10 cellular contexts compared by ENCODE assay signal in the genomic region with DNA sequence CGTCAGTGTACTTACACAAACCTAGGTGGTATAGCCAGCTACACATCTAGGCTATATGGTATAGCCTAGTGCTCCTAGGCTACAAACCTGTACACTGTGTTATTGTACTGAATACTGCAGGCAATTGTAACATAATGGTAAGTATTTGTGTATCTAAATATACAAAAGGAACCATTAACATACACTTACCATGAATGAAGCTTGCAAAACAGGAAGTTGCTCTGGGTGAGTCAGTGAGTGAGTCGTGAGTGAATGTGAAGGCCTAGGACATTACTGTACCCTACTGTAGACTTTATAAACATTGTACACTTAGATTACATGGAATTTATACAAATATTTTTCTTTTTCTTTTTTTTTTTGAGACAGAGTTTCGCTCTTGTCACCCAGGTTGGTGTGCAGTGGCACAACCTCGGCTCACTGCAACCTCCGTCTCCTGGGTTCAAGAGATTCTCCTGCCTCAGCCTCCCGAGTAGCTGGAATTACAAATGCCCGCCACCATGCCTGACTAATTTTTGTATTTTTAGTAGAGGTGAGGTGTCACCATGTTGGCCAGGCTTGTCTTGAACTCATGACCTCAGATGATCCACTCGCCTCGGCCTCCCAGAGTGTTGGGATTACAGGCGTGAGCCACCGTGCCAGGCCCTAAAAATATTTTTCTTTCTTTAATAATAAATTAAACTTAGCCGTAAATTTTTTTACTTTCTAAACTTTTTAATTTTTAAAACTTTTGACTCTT. TPM values are rescaled to one million over a fixed set of nuclear protein-coding genes. Genes with fewer than 3 reads are reported as not detected.
A peak's percentile ranks its signal among the peaks of the same experiment; 100 is the strongest.
DNase-seq lines count a peak whose midpoint lies in the region; ATAC-seq, FAIRE-seq and TF ChIP-seq lines count a peak whose summit lies in the region.
"Had no signal": no experiment of that assay in that cellular context is flagged by ENCODE, and none has a peak within 500 bp of the region (broad histone marks: within the 10 kb centered on the region; RNA-seq: fewer than 3 reads in every experiment).

No MANE protein-coding gene starts in this region.

- no peak for TF ChIP-seq CTCF in HCT116 (IDR thresholded peaks at IDR 0.05 in 2 of 3, conservative IDR thresholded peaks at IDR 0.05 in 1 of 3; ENCODE audit: borderline replicate concordance in 1 of 3, insufficient read depth in 1 of 3, low read depth in 2 of 3, low read length in 2 of 3)
- TF ChIP-seq CTCF in bronchial epithelial cell (IDR thresholded peaks at IDR 0.05; ENCODE audit: insufficient read depth, low read length, severe bottlenecking), result no peak

- FAIRE-seq in bronchial epithelial cell (lab: Jason Lieb, UNC), result no peak

- POLR2A ChIA-PET in HCT116 (lab: Charles Lee), result interaction anchor here (0.7 to 1.3 kb wide), 2 partner anchors 13 to 31 kb away, joined by 3 read pairs; no protein-coding TSS in a partner anchor

- intact Hi-C loops in HCT116 (cut with micrococcal nuclease), result no loop called here

- DNase-seq in HCT116 (ENCODE audit: low read depth, low spot score) (no peak), NOMO-1 treated with DMSO at 0.1 percent for 48 hours (lab: John Stamatoyannopoulos, UW; ENCODE audit: unreplicated experiment) (peak; percentile 84), bronchial epithelial cell (ENCODE audit: low read depth) (peak; percentile 90), non-pigmented ciliary epithelial cell (ENCODE audit: low read depth) (peak; percentile 68), GM19238 (ENCODE audit: insufficient read length, low spot score) (no peak), Ammon's horn (ENCODE audit: low spot score) (no peak), G401 (ENCODE audit: low spot score) (no peak)
- DNase-seq: spleen; stimulated activated naive CD8-positive, alpha-beta T cell treated with anti-CD3 and anti-CD28 coated beads, Interleukin-15, amount 100 ng/mL, for 72 hours had no signal

- no peak overlapping the region for H3K27ac ChIP-seq in HCT116 (ENCODE audit: low read depth, low read length)

- ATAC-seq in HCT116, result no peak; the same call in 1 of the 2 replicates
- ATAC-seq in GM21717 (IDR thresholded peaks at IDR 0.05; ENCODE audit: unreplicated experiment), result no peak
- ATAC-seq: stimulated activated naive CD8-positive, alpha-beta T cell treated with anti-CD3 and anti-CD28 coated beads, Interleukin-15, amount 100 ng/mL, for 72 hours had no signal

- no peaks in the 10 kb centered on the region for H4K20me1 ChIP-seq in HCT116 (ENCODE audit: insufficient read depth)

- no peaks in the 10 kb centered on the region for H3K79me2 ChIP-seq in HCT116 (ENCODE audit: insufficient read depth, low read length)

- H3K4me1 ChIP-seq in HCT116 (ENCODE audit: control insufficient read depth in 1 of 2, insufficient read depth in 2 of 2, low read length in 2 of 2), result peaks cover 20 to 52% of the 10 kb centered on the region in 2 experiments

- no peak for TF ChIP-seq POLR2A in HCT116 (IDR thresholded peaks at IDR 0.05; ENCODE audit: borderline replicate concordance, extremely low read depth, insufficient read depth, insufficient read length)

- no peak for TF ChIP-seq RAD21 in HCT116 (IDR thresholded peaks at IDR 0.05; ENCODE audit: low read depth)

- H3K27me3 ChIP-seq in HCT116 (ENCODE audit: insufficient read depth, low read length) (no peaks in the 10 kb centered on the region), bronchial epithelial cell (ENCODE audit: control insufficient read depth, insufficient read depth, low read length) (no peaks in the 10 kb centered on the region)

- H3K4me3 ChIP-seq in HCT116 (replicated peaks in 1 of 2; ENCODE audit: low read depth in 1 of 2, low read length in 2 of 2) (0 out of 4 replicates have a peak overlapping the region, but pooled peaks of 1 of the 2 experiments have one; percentile 16), bronchial epithelial cell (ENCODE audit: low read depth, low read length) (no peak overlapping the region)
- H3K4me3 ChIP-seq: spleen had no signal

- H3K36me3 ChIP-seq in HCT116 (ENCODE audit: control insufficient read depth in 1 of 2, insufficient read depth in 2 of 2, low read length in 2 of 2) (no peaks in the 10 kb centered on the region), bronchial epithelial cell (ENCODE audit: control insufficient read depth, insufficient read depth, low read length) (no peaks in the 10 kb centered on the region)
- H3K36me3 ChIP-seq: spleen had no signal

- peak overlapping the region; percentile 95 for H2AFZ ChIP-seq in HCT116 (ENCODE audit: low read depth, low read length, poor library complexity, severe bottlenecking)

- CTCF ChIA-PET in HCT116 (lab: Charles Lee), result interaction anchor here (1.0 kb wide), 1 partner anchor 29 kb away, joined by 3 read pairs; no protein-coding TSS in a partner anchor

- peak overlapping the region; percentile 39; the same call in 1 of the 2 replicates for H3K4me2 ChIP-seq in HCT116 (ENCODE audit: low read length)

- H3K9me2 ChIP-seq in HCT116 (ENCODE audit: insufficient read depth), result no peaks in the 10 kb centered on the region

- H3K9me3 ChIP-seq in HCT116 (ENCODE audit: control insufficient read depth in 1 of 2, insufficient read depth in 1 of 2, low read depth in 1 of 2, low read length in 2 of 2), result no peaks in the 10 kb centered on the region; a peak in 1 of 4 replicates
- H3K9me3 ChIP-seq: spleen had no signal

- RAD21 ChIA-PET in HCT116 (lab: Charles Lee; ENCODE audit: low non-redundant PET in 1 of 2, low total read pairs in 2 of 2, uncharacterized antibody in 2 of 2, unreplicated experiment in 2 of 2), result no interaction called here

- BruUV-seq in HCT116 (replicated peaks; lab: Mats Ljungman, UMichigan), result no TSS peak

- H3K9ac ChIP-seq in HCT116 (ENCODE audit: low read length), result no peak overlapping the region

- in situ Hi-C loops in G401 (cut with HindIII; ENCODE audit: low sequenced_read_pairs), result no loop called here

TF ChIP-seq in HCT116, 20 proteins besides CTCF, POLR2A, EP300 and RAD21 (continues in another document):
- TF ChIP-seq EZH2 (IDR thresholded peaks at IDR 0.05), result no peak
- TF ChIP-seq ZFX (IDR thresholded peaks at IDR 0.05), result no peak
- peak; percentile 68 for TF ChIP-seq CEBPB (IDR thresholded peaks at IDR 0.05; ENCODE audit: low read depth)
- TF ChIP-seq, protein P1, sequence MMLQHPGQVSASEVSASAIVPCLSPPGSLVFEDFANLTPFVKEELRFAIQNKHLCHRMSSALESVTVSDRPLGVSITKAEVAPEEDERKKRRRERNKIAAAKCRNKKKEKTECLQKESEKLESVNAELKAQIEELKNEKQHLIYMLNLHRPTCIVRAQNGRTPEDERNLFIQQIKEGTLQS (IDR thresholded peaks at IDR 0.05), result no peak
- no peak for TF ChIP-seq EGR1 (IDR thresholded peaks at IDR 0.05; ENCODE audit: low read depth)
- TF ChIP-seq POLR2AphosphoS5 (IDR thresholded peaks at IDR 0.05; ENCODE audit: low read depth, low read length), result no peak
- peak; percentile 38; the same call in 1 of the 2 replicates for TF ChIP-seq SP1 (IDR thresholded peaks at IDR 0.05; ENCODE audit: low read depth)
- peak; percentile 64; the same call in 1 of the 2 replicates for TF ChIP-seq CBX3 (IDR thresholded peaks at IDR 0.05; ENCODE audit: low read depth)
- TF ChIP-seq, protein P2, sequence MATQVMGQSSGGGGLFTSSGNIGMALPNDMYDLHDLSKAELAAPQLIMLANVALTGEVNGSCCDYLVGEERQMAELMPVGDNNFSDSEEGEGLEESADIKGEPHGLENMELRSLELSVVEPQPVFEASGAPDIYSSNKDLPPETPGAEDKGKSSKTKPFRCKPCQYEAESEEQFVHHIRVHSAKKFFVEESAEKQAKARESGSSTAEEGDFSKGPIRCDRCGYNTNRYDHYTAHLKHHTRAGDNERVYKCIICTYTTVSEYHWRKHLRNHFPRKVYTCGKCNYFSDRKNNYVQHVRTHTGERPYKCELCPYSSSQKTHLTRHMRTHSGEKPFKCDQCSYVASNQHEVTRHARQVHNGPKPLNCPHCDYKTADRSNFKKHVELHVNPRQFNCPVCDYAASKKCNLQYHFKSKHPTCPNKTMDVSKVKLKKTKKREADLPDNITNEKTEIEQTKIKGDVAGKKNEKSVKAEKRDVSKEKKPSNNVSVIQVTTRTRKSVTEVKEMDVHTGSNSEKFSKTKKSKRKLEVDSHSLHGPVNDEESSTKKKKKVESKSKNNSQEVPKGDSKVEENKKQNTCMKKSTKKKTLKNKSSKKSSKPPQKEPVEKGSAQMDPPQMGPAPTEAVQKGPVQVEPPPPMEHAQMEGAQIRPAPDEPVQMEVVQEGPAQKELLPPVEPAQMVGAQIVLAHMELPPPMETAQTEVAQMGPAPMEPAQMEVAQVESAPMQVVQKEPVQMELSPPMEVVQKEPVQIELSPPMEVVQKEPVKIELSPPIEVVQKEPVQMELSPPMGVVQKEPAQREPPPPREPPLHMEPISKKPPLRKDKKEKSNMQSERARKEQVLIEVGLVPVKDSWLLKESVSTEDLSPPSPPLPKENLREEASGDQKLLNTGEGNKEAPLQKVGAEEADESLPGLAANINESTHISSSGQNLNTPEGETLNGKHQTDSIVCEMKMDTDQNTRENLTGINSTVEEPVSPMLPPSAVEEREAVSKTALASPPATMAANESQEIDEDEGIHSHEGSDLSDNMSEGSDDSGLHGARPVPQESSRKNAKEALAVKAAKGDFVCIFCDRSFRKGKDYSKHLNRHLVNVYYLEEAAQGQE (IDR thresholded peaks at IDR 0.05; ENCODE audit: low read depth), result no peak
- TF ChIP-seq YY1 (IDR thresholded peaks at IDR 0.05; ENCODE audit: extremely low read depth, insufficient replicate concordance, low read depth, low read length), result no peak
- TF ChIP-seq, protein P3, sequence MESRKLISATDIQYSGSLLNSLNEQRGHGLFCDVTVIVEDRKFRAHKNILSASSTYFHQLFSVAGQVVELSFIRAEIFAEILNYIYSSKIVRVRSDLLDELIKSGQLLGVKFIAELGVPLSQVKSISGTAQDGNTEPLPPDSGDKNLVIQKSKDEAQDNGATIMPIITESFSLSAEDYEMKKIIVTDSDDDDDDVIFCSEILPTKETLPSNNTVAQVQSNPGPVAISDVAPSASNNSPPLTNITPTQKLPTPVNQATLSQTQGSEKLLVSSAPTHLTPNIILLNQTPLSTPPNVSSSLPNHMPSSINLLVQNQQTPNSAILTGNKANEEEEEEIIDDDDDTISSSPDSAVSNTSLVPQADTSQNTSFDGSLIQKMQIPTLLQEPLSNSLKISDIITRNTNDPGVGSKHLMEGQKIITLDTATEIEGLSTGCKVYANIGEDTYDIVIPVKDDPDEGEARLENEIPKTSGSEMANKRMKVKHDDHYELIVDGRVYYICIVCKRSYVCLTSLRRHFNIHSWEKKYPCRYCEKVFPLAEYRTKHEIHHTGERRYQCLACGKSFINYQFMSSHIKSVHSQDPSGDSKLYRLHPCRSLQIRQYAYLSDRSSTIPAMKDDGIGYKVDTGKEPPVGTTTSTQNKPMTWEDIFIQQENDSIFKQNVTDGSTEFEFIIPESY (IDR thresholded peaks at IDR 0.05; ENCODE audit: extremely low read depth, insufficient replicate concordance, low read length), result no peak

RNA-seq across cellular contexts. Expression of a gene that starts 15.4 kb away (rescaled TPM):
- total RNA-seq in HCT116 (2021; ENCODE audit: unreplicated experiment) (not detected), bronchial epithelial cell (not detected in 2 replicates)
- polyA plus RNA-seq in HCT116 (2012), result 0.04 TPM in 1 of 2 replicates, not detected in the other
- total RNA-seq in G401 (2014; rRNA removed; shearing (Covaris generic)), result not detected in 2 replicates

RNA-seq across cellular contexts. Expression of a gene that starts 28.0 kb away (rescaled TPM):
- total RNA-seq in HCT116 (2021; ENCODE audit: unreplicated experiment) (not detected), bronchial epithelial cell (not detected in 2 replicates)
- polyA plus RNA-seq in HCT116 (2012), result not detected in 2 replicates
- not detected in 2 replicates for total RNA-seq in G401 (2014; rRNA removed; shearing (Covaris generic))

Comparison
In these comparisons a context has a peak if more than half of its experiments do, and no peak if none do; other contexts are left out.
1. DNase-seq: peak in NOMO-1 treated with DMSO at 0.1 percent for 48 hours (single experiment), bronchial epithelial cell (single experiment) and non-pigmented ciliary epithelial cell (single experiment); none in HCT116 (single experiment), GM19238 (single experiment), Ammon's horn (single experiment) and G401 (single experiment).